12 cellular contexts compared by ENCODE assay signal in the genomic region with DNA sequence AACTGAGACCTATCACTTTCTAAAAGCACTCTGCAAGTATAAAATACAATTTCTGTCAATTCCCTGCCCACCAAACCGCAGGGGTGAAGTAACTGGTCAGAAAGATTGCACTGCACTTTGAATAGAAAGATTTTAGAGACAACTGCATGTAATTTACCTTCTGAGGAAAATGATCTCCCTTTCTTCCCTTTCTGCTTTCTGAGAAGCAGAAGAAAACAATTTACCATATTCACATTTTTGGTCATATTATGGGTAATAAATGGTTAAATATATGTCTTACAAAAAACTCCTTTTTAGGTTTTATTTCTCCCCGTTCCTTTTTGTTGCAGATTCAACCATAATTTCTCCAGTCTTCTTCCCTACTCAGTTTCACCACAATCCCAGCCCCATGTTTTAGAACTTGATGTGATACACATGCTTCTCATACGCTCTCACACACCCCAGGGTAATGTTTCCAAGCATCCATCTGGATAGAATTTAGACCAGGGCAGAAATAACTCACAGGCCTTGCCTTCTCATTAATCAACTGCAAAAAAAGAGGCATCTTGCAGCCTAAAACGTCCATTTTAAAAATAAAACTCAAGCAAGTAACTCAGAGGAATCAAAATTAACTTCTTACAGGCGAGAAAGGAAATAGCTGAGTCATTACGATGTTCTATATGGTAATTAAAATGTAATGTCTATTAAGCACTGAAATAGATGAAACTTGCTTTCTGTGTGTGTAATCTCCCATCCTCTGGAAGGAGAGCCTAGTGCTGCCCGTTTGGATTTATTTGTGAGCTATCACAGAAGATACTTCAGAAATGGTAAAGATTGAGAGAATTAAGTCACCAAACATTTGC.
DNase-seq lines count a peak whose midpoint lies in the region; TF ChIP-seq lines count a peak whose summit lies in the region.
"Had no signal": no experiment of that assay in that cellular context is flagged by ENCODE, and none has a peak within 500 bp of the region (broad histone marks: within the 10 kb centered on the region; RNA-seq: fewer than 3 reads in every experiment).

No MANE protein-coding gene starts in this region.

- H3K4me3 ChIP-seq in A673 (ENCODE audit: low read depth, low read length, poor library complexity, severe bottlenecking) (no peak overlapping the region), mesodermal cell (ENCODE audit: extremely low read depth, insufficient read depth, low read length, poor library complexity, severe bottlenecking) (no peak overlapping the region), stomach (no peak overlapping the region), prostate gland (no peak overlapping the region)

- H3K36me3 ChIP-seq in A673 (ENCODE audit: insufficient read depth, low read length, poor library complexity, severe bottlenecking) (no peaks in the 10 kb centered on the region), mesodermal cell (ENCODE audit: control insufficient read depth, insufficient read depth, low read length) (no peaks in the 10 kb centered on the region), stomach (no peaks in the 10 kb centered on the region), prostate gland (no peaks in the 10 kb centered on the region)

- no peak for TF ChIP-seq EP300 in stomach (IDR thresholded peaks at IDR 0.05)

- 56 to 94% methylated on average over 1 to 5 of the region's 7 CpGs for WGBS in mesodermal cell (ENCODE audit: insufficient coverage in 2 of 2), 2 experiments
- WGBS in stomach, 5 donors = 53 to 60% (median 58%) methylated on average over 7 of the region's 7 CpGs
- 57% methylated on average over 7 of the region's 7 CpGs for WGBS in prostate gland

- in situ Hi-C loops in KBM-7 (cut with MboI; ENCODE audit: low pct_unique_long_range_greater_than_20kb, low sequenced_read_pairs) = no loop called here

- peak overlapping the region; percentile 80 for H3K27ac ChIP-seq in A673 (ENCODE audit: low read depth, low read length, poor library complexity, severe bottlenecking)
- H3K27ac ChIP-seq in mesodermal cell (ENCODE audit: low read depth, low read length, severe bottlenecking) = peak overlapping the region; percentile 16
- peak overlapping the region in 2 of 5 donors; percentile 18 to 31 for H3K27ac ChIP-seq in stomach
- H3K27ac ChIP-seq in prostate gland = no peak overlapping the region
- H3K27ac ChIP-seq: C4-2B had no signal

- H3K9me3 ChIP-seq in A673 (ENCODE audit: low read depth, low read length, poor library complexity, severe bottlenecking) (no peaks in the 10 kb centered on the region), mesodermal cell (ENCODE audit: control insufficient read depth, low read length) (no peaks in the 10 kb centered on the region), stomach (no peaks in the 10 kb centered on the region), prostate gland (no peaks in the 10 kb centered on the region)

- peak; percentile 71 for DNase-seq in A673 (ENCODE audit: low spot score)
- DNase-seq in KBM-7 = peak; percentile 13
- DNase-seq in dedifferentiated amniotic fluid mesenchymal stem cell (ENCODE audit: extremely low spot score) = peak; percentile 82
- no peak for DNase-seq in NCI-H1694 (lab: John Stamatoyannopoulos, UW)
- no peak for DNase-seq in stomach
- DNase-seq in prostate gland (ENCODE audit: low spot score) = no peak
- DNase-seq in activated effector memory CD4-positive, alpha-beta T cell treated with Interleukin-2 at 50 U/mL for 16 hours = no peak
- DNase-seq: activated B cell treated with CpG ODN at 0.5 μM for 24 hours; NCI-H1417; stimulated activated CD4-positive, alpha-beta T cell treated with anti-CD3 and anti-CD28 coated beads, Interleukin-4, amount 100 ng/mL, for 1 hour had no signal

- CTCF ChIA-PET in A673 (lab: Charles Lee) = no interaction called here

- H3K27me3 ChIP-seq in A673 (replicated peaks; ENCODE audit: insufficient read depth, low read depth, low read length, poor library complexity) = no peaks in the 10 kb centered on the region
- no peaks in the 10 kb centered on the region for H3K27me3 ChIP-seq in stomach
- H3K27me3 ChIP-seq in prostate gland (replicated peaks; ENCODE audit: insufficient read depth) = no peaks in the 10 kb centered on the region

- POLR2A ChIA-PET in A673 (lab: Charles Lee; ENCODE audit: low non-redundant PET) = interaction anchor here (0.6 kb wide), 1 partner anchor 286 kb away, joined by 6 read pairs; no protein-coding TSS in a partner anchor

- TSS peak; percentile 55 for BruUV-seq in A673 (replicated peaks; lab: Mats Ljungman, UMichigan)

- H3K4me1 ChIP-seq in A673 (ENCODE audit: insufficient read depth, low read length, poor library complexity, severe bottlenecking) (peaks cover 35% of the 10 kb centered on the region), mesodermal cell (ENCODE audit: control insufficient read depth, insufficient read depth, low read length, poor library complexity, severe bottlenecking) (peaks cover 20% of the 10 kb centered on the region), stomach (no peaks in the 10 kb centered on the region), prostate gland (replicated peaks) (no peaks in the 10 kb centered on the region)

- TF ChIP-seq POLR2A in stomach (IDR thresholded peaks at IDR 0.05) (no peak), prostate gland (IDR thresholded peaks at IDR 0.05) (no peak)

- TF ChIP-seq CTCF in A673 (conservative IDR thresholded peaks at IDR 0.05; ENCODE audit: low read depth, low read length) = no peak
- TF ChIP-seq CTCF in stomach (IDR thresholded peaks at IDR 0.05) = no peak
- no peak for TF ChIP-seq CTCF in prostate gland (IDR thresholded peaks at IDR 0.05)

- intact Hi-C loops in A673 (cut with micrococcal nuclease; ENCODE audit: unreplicated experiment) = no loop called here
- intact Hi-C loops in stomach (cut with DNase I; ENCODE audit: low total_unique reads) = no loop called here
- intact Hi-C loops in prostate gland (cut with DNase I) = no loop called here

Comparison
In these comparisons a context has a peak if more than half of its experiments do, and no peak if none do; other contexts are left out.
1. DNase-seq: peak in A673 (single experiment), KBM-7 (single experiment) and dedifferentiated amniotic fluid mesenchymal stem cell (single experiment); none in NCI-H1694 (single experiment), stomach (single experiment), prostate gland (single experiment) and activated effector memory CD4-positive, alpha-beta T cell treated with Interleukin-2 at 50 U/mL for 16 hours (single experiment).
2. H3K27ac ChIP-seq: peak in A673 (single experiment) and mesodermal cell (single experiment); none in prostate gland (0 of 2).